11 cellular contexts compared by ENCODE assay signal in the genomic region with DNA sequence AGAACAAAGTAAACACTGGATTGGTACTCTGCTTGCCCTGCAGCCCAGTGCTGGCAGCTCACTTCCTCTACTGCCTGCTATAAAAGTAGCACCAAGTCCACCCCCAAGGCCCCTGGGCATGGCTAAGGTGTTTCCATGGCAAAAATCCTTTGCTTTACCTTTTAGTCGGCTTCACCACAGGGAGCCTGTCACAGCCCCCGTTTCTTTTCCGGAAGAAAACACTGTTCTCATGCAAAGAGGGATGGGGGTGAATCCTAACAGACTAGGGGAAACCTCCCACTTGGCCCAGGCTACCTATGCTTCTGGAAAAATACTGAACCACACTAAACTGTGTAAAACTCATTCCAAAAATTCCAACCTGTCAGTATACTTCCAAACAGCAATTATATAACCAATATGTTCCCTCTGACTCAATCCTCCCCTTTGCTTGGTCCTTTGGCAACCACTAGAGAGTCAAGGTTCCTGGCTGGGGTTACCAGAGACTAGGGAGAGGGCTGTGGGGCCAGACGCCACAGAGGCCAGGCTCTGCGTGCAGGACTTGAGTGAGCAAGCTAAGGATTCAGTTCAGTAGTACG. TPM values are rescaled to one million over a fixed set of nuclear protein-coding genes. Genes with fewer than 3 reads are reported as not detected.
DNase-seq lines count a peak whose midpoint lies in the region; ATAC-seq and TF ChIP-seq lines count a peak whose summit lies in the region.
"Had no signal": no experiment of that assay in that cellular context is flagged by ENCODE, and none has a peak within 500 bp of the region (broad histone marks: within the 10 kb centered on the region; RNA-seq: fewer than 3 reads in every experiment).

No MANE protein-coding gene starts in this region.

- no peak for TF ChIP-seq RAD21 in IMR-90 (IDR thresholded peaks at IDR 0.05; ENCODE audit: low read length)

- no peaks in the 10 kb centered on the region for H3K27me3 ChIP-seq in IMR-90 (ENCODE audit: control insufficient read depth, insufficient read depth, low read length)

- H2BK20ac ChIP-seq in IMR-90 (ENCODE audit: low read depth, low read length) = peak overlapping the region; percentile 91

- no peak overlapping the region for H3K9ac ChIP-seq in IMR-90 (ENCODE audit: low read depth, low read length)

- peaks cover 6% of the 10 kb centered on the region for H3K4me1 ChIP-seq in IMR-90 (ENCODE audit: control insufficient read depth, insufficient read depth, low read length)
- H3K4me1 ChIP-seq in urinary bladder (ENCODE audit: insufficient read depth) = no peaks in the 10 kb centered on the region

- ATAC-seq in IMR-90 (ENCODE audit: low read depth) (peak; percentile 95), left lobe of liver (peak; percentile 88), GM21576 (IDR thresholded peaks at IDR 0.05; ENCODE audit: unreplicated experiment) (no peak), GM18517 (IDR thresholded peaks at IDR 0.05; ENCODE audit: unreplicated experiment) (no peak)

- in situ Hi-C loops in IMR-90 (cut with MboI; ENCODE audit: low sequenced_read_pairs) = no loop called here

- peaks cover 78% of the 10 kb centered on the region for H3K36me3 Mint-ChIP-seq in dendritic cell treated with granulocyte-macrophage colony-stimulating factor and Interleukin-4, amounts not matched to agents 40 ng/mL and 50 ng/mL, for 4 days (ENCODE audit: low read depth)

- peak overlapping the region; percentile 59 for H4K91ac ChIP-seq in IMR-90 (ENCODE audit: insufficient read depth, low read depth, low read length)

- CTCF ChIA-PET in IMR-90 (lab: Yijun Ruan, JAX) = interaction anchor here (1.0 kb wide), 1 partner anchor 320 kb away, joined by 5 read pairs; no protein-coding TSS in a partner anchor

- no peaks in the 10 kb centered on the region for H3K9me3 ChIP-seq in IMR-90 (ENCODE audit: control insufficient read depth, insufficient read depth, low read length)

- peak overlapping the region in 1 of 2 experiments; percentile 50; a peak in 2 of 4 replicates for H4K8ac ChIP-seq in IMR-90 (ENCODE audit: low read depth in 2 of 2, low read length in 2 of 2)

- H3K9me1 ChIP-seq in IMR-90 (ENCODE audit: insufficient read depth, low read length) = peaks cover 28% of the 10 kb centered on the region

- peak overlapping the region; percentile 81 for H3K4ac ChIP-seq in IMR-90 (ENCODE audit: low read depth, low read length)

- no peak overlapping the region; the same call in 1 of the 2 replicates for H3K23ac ChIP-seq in IMR-90 (ENCODE audit: low read depth, low read length)

- peak overlapping the region; percentile 59 for H2AK9ac ChIP-seq in IMR-90 (replicated peaks; ENCODE audit: low read depth, low read length, poor library complexity)

- H3K18ac ChIP-seq in IMR-90 (ENCODE audit: low read depth, low read length) = peak overlapping the region; percentile 44; the same call in 1 of the 2 replicates

- no peak for TF ChIP-seq CTCF in IMR-90 (conservative IDR thresholded peaks at IDR 0.05; ENCODE audit: low read depth, low read length)

- peak overlapping the region; percentile 85; the same call in 1 of the 2 replicates for H2AK5ac ChIP-seq in IMR-90 (ENCODE audit: low read depth, low read length)

- H3K27ac ChIP-seq in IMR-90 (ENCODE audit: insufficient read depth, low read length) = peak overlapping the region; percentile 72
- H3K27ac ChIP-seq in urinary bladder (ENCODE audit: low read depth) = peak overlapping the region; percentile 11
- H3K27ac ChIP-seq: VCaP had no signal

- POLR2A ChIA-PET in IMR-90 (lab: Charles Lee; ENCODE audit: unreplicated experiment) = no interaction called here

- H3K27me3 Mint-ChIP-seq in dendritic cell treated with granulocyte-macrophage colony-stimulating factor and Interleukin-4, amounts not matched to agents 40 ng/mL and 50 ng/mL, for 4 days = no peaks in the 10 kb centered on the region

- dilution Hi-C loops in IMR-90 (cut with HindIII; ENCODE audit: low sequenced_read_pairs, unreplicated experiment) = no loop called here

- peak overlapping the region; percentile 18 for H3K27ac Mint-ChIP-seq in dendritic cell treated with granulocyte-macrophage colony-stimulating factor and Interleukin-4, amounts not matched to agents 40 ng/mL and 50 ng/mL, for 4 days

- peaks cover 12% of the 10 kb centered on the region for H3K9me3 Mint-ChIP-seq in dendritic cell treated with granulocyte-macrophage colony-stimulating factor and Interleukin-4, amounts not matched to agents 40 ng/mL and 50 ng/mL, for 4 days

- BruUV-seq in IMR-90 (replicated peaks; lab: Mats Ljungman, UMichigan) = no TSS peak

- peak overlapping the region; percentile 50; the same call in 1 of the 2 replicates for H3K4me2 ChIP-seq in IMR-90 (ENCODE audit: low read depth, low read length)

- H3K79me1 ChIP-seq in IMR-90 (ENCODE audit: low read depth in 1 of 2, low read length in 2 of 2) = peaks cover 34 to 77% of the 10 kb centered on the region in 2 experiments

- H2AFZ ChIP-seq in IMR-90 (replicated peaks; ENCODE audit: low read length, poor library complexity) = peak overlapping the region; percentile 69

- 0 out of 3 replicates have a peak overlapping the region, but pooled peaks have one; percentile 37 for H2BK15ac ChIP-seq in IMR-90 (ENCODE audit: low read depth, low read length)

- peaks cover 49% of the 10 kb centered on the region for H3K4me1 Mint-ChIP-seq in dendritic cell treated with granulocyte-macrophage colony-stimulating factor and Interleukin-4, amounts not matched to agents 40 ng/mL and 50 ng/mL, for 4 days (ENCODE audit: low read depth)

- no CpG with 5 or more reads among the region's 6 CpGs for WGBS in IMR-90 (ENCODE audit: extremely low coverage in 2 of 2, insufficient read length in 1 of 2), 2 experiments
- 55% methylated on average over 6 of the region's 6 CpGs for WGBS in urinary bladder

- peak; percentile 77 for DNase-seq in IMR-90
- no peak for DNase-seq in left lobe of liver (ENCODE audit: low spot score)
- DNase-seq in RPMI8226 = no peak
- DNase-seq: activated effector memory CD4-positive, alpha-beta T cell treated with anti-CD3 and anti-CD28 coated beads, Interleukin-2, amount 50 U/mL, for 16 hours; NCI-H1436 had no signal

- H3K4me3 ChIP-seq in IMR-90 (ENCODE audit: insufficient read depth, low read depth, low read length) (no peak overlapping the region), urinary bladder (ENCODE audit: low read depth, low read length) (no peak overlapping the region)

- peaks cover 3% of the 10 kb centered on the region; the same call in 1 of the 2 replicates for H4K20me1 ChIP-seq in IMR-90 (ENCODE audit: insufficient read depth, low read length)

- peak overlapping the region; percentile 82 for H2BK120ac ChIP-seq in IMR-90 (ENCODE audit: low read depth, low read length)

- no peak for TF ChIP-seq POLR2A in IMR-90 (IDR thresholded peaks at IDR 0.05; ENCODE audit: low read depth, low read length)

- no peak overlapping the region for H3K56ac ChIP-seq in IMR-90 (ENCODE audit: extremely low read depth, insufficient read depth, low read length)

- intact Hi-C loops in IMR-90 (cut with micrococcal nuclease) = no loop called here
- intact Hi-C loops in dendritic cell treated with granulocyte-macrophage colony-stimulating factor and Interleukin-4, amounts not matched to agents 40 ng/mL and 50 ng/mL, for 4 days (cut with micrococcal nuclease) = no loop called here

- peak overlapping the region; percentile 56 for H2BK5ac ChIP-seq in IMR-90 (ENCODE audit: low read depth, low read length, poor library complexity, severe bottlenecking)

- H4K5ac ChIP-seq in IMR-90 (ENCODE audit: low read depth, low read length) = peak overlapping the region; percentile 12; the same call in 1 of the 2 replicates

- peak overlapping the region; percentile 70 for H3K14ac ChIP-seq in IMR-90 (replicated peaks; ENCODE audit: low read depth, low read length)

- peaks cover 11% of the 10 kb centered on the region for H3K36me3 ChIP-seq in IMR-90 (ENCODE audit: control insufficient read depth, insufficient read depth, low read length)
- H3K36me3 ChIP-seq in urinary bladder (ENCODE audit: insufficient read depth) = no peaks in the 10 kb centered on the region

- H3K4me3 Mint-ChIP-seq in dendritic cell treated with granulocyte-macrophage colony-stimulating factor and Interleukin-4, amounts not matched to agents 40 ng/mL and 50 ng/mL, for 4 days = no peak overlapping the region

TF ChIP-seq in IMR-90, 13 proteins besides CTCF, POLR2A, EP300 and RAD21:
- no peak for TF ChIP-seq MAZ (IDR thresholded peaks at IDR 0.05; ENCODE audit: borderline replicate concordance, low read depth, low read length)
- TF ChIP-seq CEBPB (IDR thresholded peaks at IDR 0.05; ENCODE audit: low read depth, low read length) = peak; percentile 17; the same call in 1 of the 2 replicates

RNA-seq across cellular contexts. Expression of a gene that starts 16.1 kb away (rescaled TPM):
- total RNA-seq in IMR-90 (2012; rRNA removed) (50.5 and 58.4 TPM in 2 replicates), left lobe of liver (10.7 TPM), urinary bladder (29.3 TPM)
- polyA plus RNA-seq in IMR-90 (2012; rRNA removed) (25.9 and 28.4 TPM in 2 replicates), urinary bladder (17.7 TPM)
- polyA plus RNA-seq in IMR-90 (2012; cell fraction: cytosol; rRNA removed) = 14.4 and 17.5 TPM in 2 replicates
- polyA plus RNA-seq in IMR-90 (2012; cell fraction: nucleus; rRNA removed; ENCODE audit: low replicate concordance) = 2.7 and 7.9 TPM in 2 replicates

RNA-seq across cellular contexts. Expression of a gene that starts 19.2 kb away (rescaled TPM):
- total RNA-seq in IMR-90 (2012; rRNA removed) = not detected in 2 replicates
- 0.07 and 0.10 TPM in 2 replicates for polyA plus RNA-seq in IMR-90 (2012; rRNA removed)
- polyA plus RNA-seq in IMR-90 (2012; cell fraction: cytosol; rRNA removed) = 0.03 and 0.05 TPM in 2 replicates
- polyA plus RNA-seq in IMR-90 (2012; cell fraction: nucleus; rRNA removed; ENCODE audit: low replicate concordance) = 0.10 and 0.36 TPM in 2 replicates
- total RNA-seq in left lobe of liver = 0.25 TPM
- total RNA-seq in urinary bladder = 4.5 TPM
- 3.3 TPM for polyA plus RNA-seq in urinary bladder
- total RNA-seq: osteocyte had no signal

RNA-seq across cellular contexts. Expression of a gene that starts 27.3 kb away (rescaled TPM):
- total RNA-seq in IMR-90 (2012; rRNA removed) (39.2 and 52.3 TPM in 2 replicates), left lobe of liver (34.1 TPM), urinary bladder (41.3 TPM)
- polyA plus RNA-seq in IMR-90 (2012; rRNA removed) (26.8 and 30.8 TPM in 2 replicates), urinary bladder (42.2 TPM)
- 11.4 and 11.6 TPM in 2 replicates for polyA plus RNA-seq in IMR-90 (2012; cell fraction: cytosol; rRNA removed)
- 11.0 and 26.3 TPM in 2 replicates for polyA plus RNA-seq in IMR-90 (2012; cell fraction: nucleus; rRNA removed; ENCODE audit: low replicate concordance)

Comparison
In these comparisons a context has a peak if more than half of its experiments do, and no peak if none do; other contexts are left out.
1. ATAC-seq: peak in IMR-90 (single experiment) and left lobe of liver (single experiment); none in GM21576 (single experiment) and GM18517 (single experiment).